In the genomic region with DNA sequence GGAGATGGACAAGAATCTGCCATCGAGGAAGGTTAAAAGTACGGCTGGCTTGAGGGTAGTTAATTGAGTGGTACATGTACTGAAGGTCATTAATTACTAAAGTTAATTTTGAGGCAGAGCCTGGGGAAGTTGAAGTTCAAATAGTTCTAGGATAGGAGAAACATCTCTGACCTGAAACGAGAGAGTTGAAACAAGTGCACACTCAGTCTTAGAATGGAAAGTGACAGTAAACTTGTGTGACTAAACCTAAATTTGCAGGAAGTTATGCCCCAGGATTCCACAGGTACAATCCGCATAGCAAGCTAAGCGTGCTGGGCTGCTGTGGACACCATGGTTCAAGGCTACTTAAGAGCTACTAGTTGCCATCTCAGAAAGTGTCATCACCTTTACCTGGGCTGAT, we compare ENCODE assay signal across 20 cellular contexts.
A peak's percentile ranks its signal among the peaks of the same experiment; 100 is the strongest.
DNase-seq lines count a peak whose midpoint lies in the region; ATAC-seq lines count a peak whose summit lies in the region.
"Had no signal": no experiment of that assay in that cellular context is flagged by ENCODE, and none has a peak within 500 bp of the region (broad histone marks: within the 10 kb centered on the region; RNA-seq: fewer than 3 reads in every experiment).

No MANE protein-coding gene starts in this region.

- ATAC-seq in GM18858 (IDR thresholded peaks at IDR 0.05; ENCODE audit: unreplicated experiment) (peak; percentile 45), GM21515 (IDR thresholded peaks at IDR 0.05; ENCODE audit: unreplicated experiment) (peak; percentile 46), HG02973 (IDR thresholded peaks at IDR 0.05; ENCODE audit: unreplicated experiment) (peak; percentile 63), HG03520 (IDR thresholded peaks at IDR 0.05; ENCODE audit: unreplicated experiment) (peak; percentile 63), GM18907 (IDR thresholded peaks at IDR 0.05; ENCODE audit: unreplicated experiment) (no peak), HG02610 (IDR thresholded peaks at IDR 0.05; ENCODE audit: unreplicated experiment) (no peak)
- ATAC-seq: natural killer cell treated with Interleukin-12 subunit alpha and Interleukin-12 subunit beta and Interleukin-15 and Interleukin-18, amount 100 ng/mL, for 72 hours; sciatic nerve; stimulated activated naive B cell treated with anti-CD40 and anti-IgM and Interleukin-4, amounts not matched to agents 10 μg/mL and 1 μg/mL and 100 μg/mL, for 72 hours had no signal

- no peak for DNase-seq in activated CD4-positive, alpha-beta T cell treated with anti-CD3 and anti-CD28 coated beads, Interleukin-2, amount 50 U/mL, for 4 hours
- no peak for DNase-seq in activated gamma-delta T cell (lab: John Stamatoyannopoulos, UW)
- DNase-seq: activated CD4-positive, alpha-beta memory T cell treated with anti-CD3 and anti-CD28 coated beads for 36 hours; activated T-cell treated with anti-CD3 and anti-CD28 coated beads for 4 hours; amygdala; DMS 273 treated with DMSO at 0.1 percent for 48 hours; GDM1; H7; MM.1S; NCI-H2227 treated with DMSO at 0.1 percent for 48 hours; PC-9; stimulated activated naive B cell treated with anti-CD40 and anti-IgM and Interleukin-4, amounts not matched to agents 10 μg/mL and 1 μg/mL and 100 μg/mL, for 72 hours had no signal

Comparison
In these comparisons a context has a peak if more than half of its experiments do, and no peak if none do; other contexts are left out.
1. ATAC-seq: peak in GM18858 (single experiment), GM21515 (single experiment), HG02973 (single experiment) and HG03520 (single experiment); none in GM18907 (single experiment) and HG02610 (single experiment).